Comparison of ENCODE assay signal across 8 cellular contexts in genomic region chr1:162690672-162691434, GRCh38. TPM values are rescaled to one million over a fixed set of nuclear protein-coding genes. Genes with fewer than 3 reads are reported as not detected.
DNase-seq lines count a peak whose midpoint lies in the region; ATAC-seq and TF ChIP-seq lines count a peak whose summit lies in the region.

No MANE protein-coding gene starts in this region.

- H3K4me1 ChIP-seq in skeletal muscle tissue (ENCODE audit: control insufficient read depth in 3 of 3, insufficient read depth in 3 of 3, low read length in 3 of 3), result peaks cover 35 to 52% (median 36%) of the 10 kb centered on the region in 3 donors
- H3K4me1 ChIP-seq in BE2C, result peaks cover 3% of the 10 kb centered on the region

- H3K9ac ChIP-seq in skeletal muscle tissue (ENCODE audit: low read depth in 1 of 3, low read length in 3 of 3), result peak overlapping the region in 1 of 3 donors; percentile 4

- intact Hi-C loops in Right ventricle myocardium superior (cut with DNase I), result loop anchor here (5.0 kb wide), 1 partner anchor 59 kb away; the partner anchor contains the start of gene DDR2

- no peak for TF ChIP-seq CTCF in BE2C (IDR thresholded peaks at IDR 0.05; ENCODE audit: low read depth, low read length)

- DNase-seq in HCEC 1CT, result peak; percentile 92
- DNase-seq in Right ventricle myocardium superior, result peak; percentile 70
- DNase-seq in stimulated activated CD4-positive, alpha-beta T cell treated with anti-CD3 and anti-CD28 coated beads, Interleukin-1b, Interleukin-23, amount 100 ng/mL, for 48 hours, result no peak
- DNase-seq in BE2C, result no peak

- peak overlapping the region; percentile 45 for H3K27ac ChIP-seq in skeletal muscle tissue (ENCODE audit: low read depth, low read length)

- no peak overlapping the region for H3K4me3 ChIP-seq in skeletal muscle tissue (ENCODE audit: low read length in 3 of 3)
- H3K4me3 ChIP-seq in BE2C (ENCODE audit: low read depth, low read length), result no peak overlapping the region

- H3K9me3 ChIP-seq in skeletal muscle tissue (ENCODE audit: control insufficient read depth in 3 of 3, low read length in 3 of 3), result no peaks in the 10 kb centered on the region
- no peaks in the 10 kb centered on the region for H3K9me3 ChIP-seq in BE2C

- H3K27me3 ChIP-seq in skeletal muscle tissue (ENCODE audit: control insufficient read depth in 3 of 3, insufficient read depth in 3 of 3, low read length in 3 of 3) (no peaks in the 10 kb centered on the region), BE2C (no peaks in the 10 kb centered on the region)

- ATAC-seq in SK-N-SH treated with all-trans-retinoic acid at 6 μM for 48 hours (peak; percentile 82), Right ventricle myocardium superior (ENCODE audit: poor library complexity) (peak; percentile 67), GM21381 (IDR thresholded peaks at IDR 0.05; ENCODE audit: unreplicated experiment) (no peak), HG02870 (IDR thresholded peaks at IDR 0.05; ENCODE audit: unreplicated experiment) (no peak)

- H3K36me3 ChIP-seq in skeletal muscle tissue (ENCODE audit: control insufficient read depth in 3 of 3, insufficient read depth in 3 of 3, low read length in 3 of 3) (no peaks in the 10 kb centered on the region), BE2C (no peaks in the 10 kb centered on the region; the same call in none of the 2 replicates)

TF ChIP-seq in SK-N-SH treated with all-trans-retinoic acid at 6 μM for 48 hours, 23 proteins besides CTCF, POLR2A, EP300 and RAD21:
- TF ChIP-seq TOX (CRISPR knock-in tag; IDR thresholded peaks at IDR 0.05; ENCODE audit: borderline replicate concordance) (0 out of 2 replicates have a peak, but pooled peaks have one; percentile 15), TSHZ2 (CRISPR knock-in tag; IDR thresholded peaks at IDR 0.05) (no peak), ZFP3 (CRISPR knock-in tag; IDR thresholded peaks at IDR 0.05) (peak; percentile 92), ZC3H10 (CRISPR knock-in tag; IDR thresholded peaks at IDR 0.05) (peak; percentile 61; the same call in 1 of the 2 replicates)

RNA-seq across cellular contexts. Expression of gene DDR2, which starts 58.6 kb away (rescaled TPM):
- total RNA-seq in Right ventricle myocardium superior (36.6 TPM), skeletal muscle tissue (40.2 TPM)
- polyA plus RNA-seq in BE2C (2012; ENCODE audit: insufficient read depth, insufficient read length, low read depth), result 88.3 TPM

Comparison
In these comparisons a context has a peak if more than half of its experiments do, and no peak if none do; other contexts are left out.
1. DNase-seq: peak in HCEC 1CT (single experiment) and Right ventricle myocardium superior (single experiment); none in stimulated activated CD4-positive, alpha-beta T cell treated with anti-CD3 and anti-CD28 coated beads, Interleukin-1b, Interleukin-23, amount 100 ng/mL, for 48 hours (single experiment) and BE2C (single experiment).
2. ATAC-seq: peak in SK-N-SH treated with all-trans-retinoic acid at 6 μM for 48 hours (single experiment) and Right ventricle myocardium superior (single experiment); none in GM21381 (single experiment) and HG02870 (single experiment).